Comparison of ENCODE assay signal across 1 cellular context in genomic region chr15:73914145-73914544, GRCh38.
TF ChIP-seq lines count a peak whose summit lies in the region.

No MANE protein-coding gene starts in this region.

TF ChIP-seq in IMR-90, 13 proteins besides CTCF, POLR2A, EP300 and RAD21:
- TF ChIP-seq USF2 (IDR thresholded peaks at IDR 0.05; ENCODE audit: low read depth, low read length), result no peak
- TF ChIP-seq MAZ (IDR thresholded peaks at IDR 0.05; ENCODE audit: borderline replicate concordance, low read depth, low read length), result no peak
- TF ChIP-seq ELK1 (IDR thresholded peaks at IDR 0.05; ENCODE audit: borderline replicate concordance, low read depth, low read length), result no peak
